In the genomic region with DNA sequence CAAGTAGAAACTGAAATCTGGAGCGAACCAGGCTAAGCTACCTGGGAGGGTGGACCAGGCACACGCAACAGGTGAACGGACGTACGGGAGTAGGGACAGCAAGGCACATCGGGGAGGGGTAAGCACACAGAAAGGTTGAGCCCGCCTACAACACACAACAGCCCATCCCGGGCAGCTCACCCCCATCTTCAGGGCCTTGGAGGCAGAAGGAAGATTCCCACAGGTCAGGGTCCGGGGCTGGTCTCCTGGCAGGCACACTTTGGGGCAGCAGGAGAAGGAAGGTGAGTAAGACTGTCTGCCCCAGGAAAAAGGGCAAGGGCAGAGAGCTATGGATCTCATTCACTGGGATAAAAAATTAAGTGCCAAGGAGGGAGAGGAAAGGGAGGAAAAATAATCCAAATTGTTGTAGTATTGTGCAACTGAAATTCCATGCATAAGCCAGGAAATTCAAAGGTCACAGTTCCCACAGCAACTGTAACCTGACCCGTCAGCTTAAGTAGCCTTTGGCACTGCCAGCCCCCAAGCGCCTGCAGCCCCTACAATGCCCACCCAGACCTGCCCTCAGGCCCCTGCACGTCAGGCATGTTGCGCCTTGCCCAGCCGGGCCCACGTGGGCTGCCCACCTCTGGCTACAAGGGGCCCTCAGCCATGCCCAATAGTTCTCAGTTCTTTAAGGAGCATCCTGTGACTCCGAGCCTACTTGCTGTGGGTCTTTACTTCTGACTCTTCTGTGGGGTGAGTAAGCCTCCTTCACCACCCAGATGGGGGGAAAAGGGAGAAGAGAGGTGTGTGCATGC, we compare ENCODE assay signal across 9 cellular contexts. TPM values are rescaled to one million over a fixed set of nuclear protein-coding genes. Genes with fewer than 3 reads are reported as not detected.
DNase-seq lines count a peak whose midpoint lies in the region; TF ChIP-seq lines count a peak whose summit lies in the region.
"Had no signal": no experiment of that assay in that cellular context is flagged by ENCODE, and none has a peak within 500 bp of the region (broad histone marks: within the 10 kb centered on the region; RNA-seq: fewer than 3 reads in every experiment).

No MANE protein-coding gene starts in this region.

- WGBS in stomach, 5 donors: 74 to 86% (median 80%) methylated on average over 16 of the region's 16 CpGs

- H3K27me3 Mint-ChIP-seq in HFFc6 (ENCODE audit: insufficient read depth) (peaks cover 4% of the 10 kb centered on the region; the same call in 1 of the 2 replicates), brain (peaks cover 3% of the 10 kb centered on the region)
- H3K27me3 Mint-ChIP-seq in activated naive CD4-positive, alpha-beta T cell treated with anti-CD3 and anti-CD28 coated beads for 36 hours (ENCODE audit: low read depth): no peaks in the 10 kb centered on the region

- intact Hi-C loops in stomach (cut with DNase I; ENCODE audit: low total_unique reads): no loop called here
- intact Hi-C loops in activated naive CD4-positive, alpha-beta T cell treated with anti-CD3 and anti-CD28 coated beads for 36 hours (cut with micrococcal nuclease): no loop called here

- CTCF ChIA-PET in activated naive CD4-positive, alpha-beta T cell treated with anti-CD3 and anti-CD28 coated beads for 36 hours (lab: Charles Lee): no interaction called here

- TF ChIP-seq CTCF in HFFc6 (IDR thresholded peaks at IDR 0.05): no peak
- no peak for TF ChIP-seq CTCF in brain (conservative IDR thresholded peaks at IDR 0.05)
- TF ChIP-seq CTCF in stomach (IDR thresholded peaks at IDR 0.05): no peak

- H3K9me3 Mint-ChIP-seq in HFFc6 (no peaks in the 10 kb centered on the region), brain (peaks cover 0 to 5% (median 2%) of the 10 kb centered on the region in 5 experiments)
- no peaks in the 10 kb centered on the region for H3K9me3 Mint-ChIP-seq in activated naive CD4-positive, alpha-beta T cell treated with anti-CD3 and anti-CD28 coated beads for 36 hours

- peaks cover 53% of the 10 kb centered on the region for H3K4me1 Mint-ChIP-seq in HFFc6 (ENCODE audit: low read depth)
- peaks cover 57% of the 10 kb centered on the region for H3K4me1 Mint-ChIP-seq in brain
- no peaks in the 10 kb centered on the region for H3K4me1 Mint-ChIP-seq in activated naive CD4-positive, alpha-beta T cell treated with anti-CD3 and anti-CD28 coated beads for 36 hours (ENCODE audit: low read depth)

- no peak for TF ChIP-seq EP300 in stomach (IDR thresholded peaks at IDR 0.05)

- peak overlapping the region; percentile 96 for H3K27ac Mint-ChIP-seq in HFFc6
- peak overlapping the region; percentile 1 to 87 (median 64) for H3K27ac Mint-ChIP-seq in brain
- no peak overlapping the region for H3K27ac Mint-ChIP-seq in activated naive CD4-positive, alpha-beta T cell treated with anti-CD3 and anti-CD28 coated beads for 36 hours

- H3K36me3 ChIP-seq in stomach: peaks cover 0 to 6% (median 0%) of the 10 kb centered on the region in 4 donors

- peak; percentile 52 for DNase-seq in HFFc6
- peak; percentile 45 for DNase-seq in iPS-NIHi11 (ENCODE audit: low spot score)
- no peak for DNase-seq in stomach
- no peak for DNase-seq in activated naive CD4-positive, alpha-beta T cell treated with anti-CD3 and anti-CD28 coated beads for 36 hours
- no peak for DNase-seq in NCI-H2107 treated with DMSO at 0.1 percent for 48 hours (lab: John Stamatoyannopoulos, UW; ENCODE audit: unreplicated experiment)
- DNase-seq in activated naive CD4-positive, alpha-beta T cell treated with anti-CD3 and anti-CD28 coated beads, Interleukin-2, amount 50 U/mL, for 16 hours: no peak
- no peak for DNase-seq in activated CD8-positive, alpha-beta memory T cell treated with anti-CD3 and anti-CD28 coated beads, Interleukin-2, amount 50 U/mL, for 48 hours

- no peaks in the 10 kb centered on the region for H3K27me3 ChIP-seq in stomach

- H3K27ac ChIP-seq in stomach: peak overlapping the region in 3 of 5 donors; percentile 9 to 70 (median 64)
- H3K27ac ChIP-seq: HL-60 had no signal

- H3K4me1 ChIP-seq in stomach: peaks cover 9 to 71% (median 38%) of the 10 kb centered on the region in 4 donors

- no peak for TF ChIP-seq POLR2A in stomach (IDR thresholded peaks at IDR 0.05)

- no peaks in the 10 kb centered on the region for H3K9me3 ChIP-seq in stomach

- peaks cover 10% of the 10 kb centered on the region for H3K36me3 Mint-ChIP-seq in HFFc6 (ENCODE audit: low read depth)
- H3K36me3 Mint-ChIP-seq in brain: peaks cover 28% of the 10 kb centered on the region
- no peaks in the 10 kb centered on the region for H3K36me3 Mint-ChIP-seq in activated naive CD4-positive, alpha-beta T cell treated with anti-CD3 and anti-CD28 coated beads for 36 hours (ENCODE audit: low read depth)

- H3K4me3 ChIP-seq in stomach: no peak overlapping the region

- H3K4me3 Mint-ChIP-seq in HFFc6 (peak overlapping the region; percentile 74), brain (no peak overlapping the region)
- H3K4me3 Mint-ChIP-seq in activated naive CD4-positive, alpha-beta T cell treated with anti-CD3 and anti-CD28 coated beads for 36 hours: no peak overlapping the region

RNA-seq across cellular contexts. Expression of a gene that starts 51.8 kb away (rescaled TPM):
- 10 to 100 TPM; 38.6 to 44.1 (median 39.7) TPM for total RNA-seq in HFFc6 (2021; fragmentation: NEBNext Ultra II Directional; extraction: Animal tissue kit (Norgen Biotek cat#: 25700))
- polyA plus RNA-seq in brain (ENCODE audit: insufficient read depth, low read depth, low replicate concordance): 30.9 TPM
- 100 to 1,000 TPM in 1 of 5 donors, 10 to 100 TPM in 4; 17.5 to 130 (median 37.3) TPM for total RNA-seq in stomach
- polyA plus RNA-seq in stomach: 1 to 10 TPM; 3.5 to 5.1 (median 4.9) TPM
- total RNA-seq in activated naive CD4-positive, alpha-beta T cell treated with anti-CD3 and anti-CD28 coated beads for 36 hours: 10 to 100 TPM; 21.0 to 25.8 TPM

Comparison
In these comparisons a context has a peak if more than half of its experiments do, and no peak if none do; other contexts are left out.
1. DNase-seq: peak in HFFc6 (single experiment) and iPS-NIHi11 (single experiment); none in stomach (single experiment), activated naive CD4-positive, alpha-beta T cell treated with anti-CD3 and anti-CD28 coated beads for 36 hours (single experiment), NCI-H2107 treated with DMSO at 0.1 percent for 48 hours (single experiment), activated naive CD4-positive, alpha-beta T cell treated with anti-CD3 and anti-CD28 coated beads, Interleukin-2, amount 50 U/mL, for 16 hours (single experiment) and activated CD8-positive, alpha-beta memory T cell treated with anti-CD3 and anti-CD28 coated beads, Interleukin-2, amount 50 U/mL, for 48 hours (single experiment).